In genomic region chr4:184331155-184331995, GRCh38 we compare ENCODE assay signal across 9 cellular contexts.
DNase-seq lines count a peak whose midpoint lies in the region; ATAC-seq and TF ChIP-seq lines count a peak whose summit lies in the region.
"Had no signal": no experiment of that assay in that cellular context is flagged by ENCODE, and none has a peak within 500 bp of the region (broad histone marks: within the 10 kb centered on the region; RNA-seq: fewer than 3 reads in every experiment).

No MANE protein-coding gene starts in this region.

- CTCF ChIA-PET in T-cell (lab: Charles Lee) = interaction anchor here in 1 of 2 donors (0.6 kb wide), 1 partner anchor 157 kb away, joined by 3 read pairs; no protein-coding TSS in a partner anchor

- no peak overlapping the region for H3K27ac Mint-ChIP-seq in activated naive CD4-positive, alpha-beta T cell treated with anti-CD3 and anti-CD28 coated beads, Interleukin-2, amount 50 U/mL, for 72 hours
- H3K27ac Mint-ChIP-seq in T-cell = no peak overlapping the region

- peaks cover 15 to 29% (median 21%) of the 10 kb centered on the region in 3 donors for H3K4me1 Mint-ChIP-seq in T-cell

- peaks cover 0 to 13% of the 10 kb centered on the region in 2 donors for H3K9me3 Mint-ChIP-seq in activated naive CD4-positive, alpha-beta T cell treated with anti-CD3 and anti-CD28 coated beads, Interleukin-2, amount 50 U/mL, for 72 hours
- no peaks in the 10 kb centered on the region for H3K9me3 Mint-ChIP-seq in T-cell

- no peak for TF ChIP-seq POLR2A in NB4 (IDR thresholded peaks at IDR 0.05; ENCODE audit: extremely low read depth, insufficient read length)

- no peaks in the 10 kb centered on the region for H3K27me3 Mint-ChIP-seq in T-cell

- no peak for TF ChIP-seq CTCF in NB4 (IDR thresholded peaks at IDR 0.05; ENCODE audit: low read depth, low read length)

- H3K4me3 Mint-ChIP-seq in T-cell = no peak overlapping the region

- no peak overlapping the region for H3K4me3 ChIP-seq in NB4 (ENCODE audit: low read depth, low read length)

- peak; percentile 37 for DNase-seq in NB4 (ENCODE audit: low read depth)
- peak; percentile 65 for DNase-seq in SIG-M5 treated with dmso at 0.1 percent for 504 hours (lab: John Stamatoyannopoulos, UW; ENCODE audit: unreplicated experiment)
- peak; percentile 49 for DNase-seq in iris pigment epithelial cell (ENCODE audit: low read depth)
- peak; percentile 58 for DNase-seq in superior temporal gyrus (ENCODE audit: extremely low spot score)
- no peak for DNase-seq in NK-92 (lab: John Stamatoyannopoulos, UW; ENCODE audit: unreplicated experiment)
- DNase-seq in activated naive CD4-positive, alpha-beta T cell treated with anti-CD3 and anti-CD28 coated beads, Interleukin-2, amount 50 U/mL, for 72 hours (ENCODE audit: low spot score in 2 of 2) = no peak
- no peak for DNase-seq in T-cell
- no peak for DNase-seq in NCI-H446 treated with DMSO at 0.1 percent for 48 hours (lab: John Stamatoyannopoulos, UW)
- DNase-seq: NCI-H1694 treated with DMSO at 0.1 percent for 48 hours had no signal

- H3K36me3 Mint-ChIP-seq in activated naive CD4-positive, alpha-beta T cell treated with anti-CD3 and anti-CD28 coated beads, Interleukin-2, amount 50 U/mL, for 72 hours = peaks cover 0 to 36% of the 10 kb centered on the region in 2 donors
- no peaks in the 10 kb centered on the region for H3K36me3 Mint-ChIP-seq in T-cell

- ATAC-seq in activated naive CD4-positive, alpha-beta T cell treated with anti-CD3 and anti-CD28 coated beads, Interleukin-2, amount 50 U/mL, for 72 hours = no peak
- no peak for ATAC-seq in T-cell (replicated peaks in 1 of 4)

- POLR2A ChIA-PET in T-cell (lab: Charles Lee) = interaction anchor here in 1 of 2 donors (0.5 kb wide), 1 partner anchor 20 kb away, joined by 5 read pairs; no protein-coding TSS in a partner anchor

Comparison
In these comparisons a context has a peak if more than half of its experiments do, and no peak if none do; other contexts are left out.
1. DNase-seq: peak in NB4 (single experiment), SIG-M5 treated with dmso at 0.1 percent for 504 hours (single experiment), iris pigment epithelial cell (single experiment) and superior temporal gyrus (single experiment); none in NK-92 (single experiment), activated naive CD4-positive, alpha-beta T cell treated with anti-CD3 and anti-CD28 coated beads, Interleukin-2, amount 50 U/mL, for 72 hours (0 of 2), T-cell (0 of 34) and NCI-H446 treated with DMSO at 0.1 percent for 48 hours (single experiment).